22 cellular contexts compared by ENCODE assay signal in the genomic region with DNA sequence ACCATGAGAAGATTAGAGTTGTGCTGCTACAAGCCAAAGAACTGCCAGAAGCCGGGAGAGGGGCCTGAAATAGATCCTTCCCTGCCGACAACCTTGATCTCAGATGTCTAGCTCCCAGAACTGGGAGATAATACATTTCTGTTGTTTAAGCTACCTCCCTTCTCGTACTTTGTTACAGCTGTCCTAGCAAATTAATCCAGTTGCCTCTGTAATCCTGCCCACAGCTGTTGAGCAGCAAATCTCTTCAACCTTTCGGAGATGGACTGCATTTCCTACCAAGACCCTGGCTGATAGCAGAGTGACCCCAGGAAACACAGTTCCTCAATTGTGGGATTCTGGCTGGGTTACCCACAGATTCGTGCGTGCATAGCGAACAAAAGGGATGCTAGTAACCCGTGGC. TPM values are rescaled to one million over a fixed set of nuclear protein-coding genes. Genes with fewer than 3 reads are reported as not detected.
DNase-seq lines count a peak whose midpoint lies in the region; ATAC-seq, FAIRE-seq and TF ChIP-seq lines count a peak whose summit lies in the region.
"Had no signal": no experiment of that assay in that cellular context is flagged by ENCODE, and none has a peak within 500 bp of the region (broad histone marks: within the 10 kb centered on the region; RNA-seq: fewer than 3 reads in every experiment).

No MANE protein-coding gene starts in this region.

- H3K27ac ChIP-seq in K562 (ENCODE audit: extremely low read depth, low read depth, low read length): no peak overlapping the region
- H3K27ac ChIP-seq in parathyroid adenoma: no peak overlapping the region
- no peak overlapping the region for H3K27ac ChIP-seq in osteoblast (ENCODE audit: low read depth, low read length)
- H3K27ac ChIP-seq: BLaER1 treated with 17β-estradiol and CSF1 and Interleukin-3, amounts not matched to agents 10 nM and 100 nM; GM23248; SJSA1 had no signal

- H4K20me1 ChIP-seq in K562 (replicated peaks; ENCODE audit: control insufficient read depth, insufficient read depth, low read length) (no peaks in the 10 kb centered on the region), osteoblast (ENCODE audit: insufficient read depth, low read length) (no peaks in the 10 kb centered on the region)

- H3K4me1 ChIP-seq in K562 (replicated peaks in 1 of 2; ENCODE audit: control insufficient read depth in 2 of 2, insufficient read depth in 2 of 2, low read length in 2 of 2) (peaks cover 2 to 15% of the 10 kb centered on the region in 2 experiments; a peak in 4 of 5 replicates), parathyroid adenoma (peaks cover 13% of the 10 kb centered on the region), osteoblast (ENCODE audit: insufficient read depth, low read length) (peaks cover 10% of the 10 kb centered on the region)

- peaks cover 27 to 54% of the 10 kb centered on the region in 2 experiments for H3K27me3 ChIP-seq in K562 (ENCODE audit: control insufficient read depth in 2 of 2, insufficient read depth in 2 of 2, low read length in 2 of 2)
- H3K27me3 ChIP-seq in parathyroid adenoma (ENCODE audit: control insufficient read depth, insufficient read depth, low read length): no peaks in the 10 kb centered on the region
- H3K27me3 ChIP-seq in osteoblast (ENCODE audit: insufficient read depth, low read length): peaks cover 23% of the 10 kb centered on the region
- H3K27me3 ChIP-seq: SJSA1 had no signal

- H3K4me2 ChIP-seq in K562 (ENCODE audit: insufficient read depth, low read length): no peak overlapping the region
- H3K4me2 ChIP-seq in parathyroid adenoma (ENCODE audit: low read length): no peak overlapping the region
- H3K4me2 ChIP-seq in osteoblast (ENCODE audit: insufficient read depth, low read length): no peak overlapping the region

- H3K9ac ChIP-seq in K562 (ENCODE audit: insufficient read depth in 1 of 2, low read depth in 2 of 2, low read length in 2 of 2) (no peak overlapping the region), parathyroid adenoma (no peak overlapping the region)
- H3K9ac ChIP-seq: GM23248 had no signal

- in situ Hi-C loops in K562 (cut with MboI): no loop called here

- 18% methylated on average over 8 of the region's 8 CpGs for WGBS in K562 (ENCODE audit: insufficient coverage, low coverage, missing lambda C conversion rate)

- TF ChIP-seq EP300 in K562 (IDR thresholded peaks at IDR 0.05; ENCODE audit: low read length): no peak

- no TSS peak for BruUV-seq in K562 (replicated peaks; lab: Mats Ljungman, UMichigan)

- DNase-seq in D721Med (ENCODE audit: insufficient read length, low spot score) (no peak), NCI-H524 (lab: John Stamatoyannopoulos, UW) (peak; percentile 68 to 91), K562 (ENCODE audit: extremely low read depth in 1 of 4, low spot score in 3 of 4) (no peak), osteoblast (ENCODE audit: insufficient read length, low spot score, missing footprints) (no peak), GM20000 (ENCODE audit: low spot score) (no peak)
- DNase-seq: CD8-positive, alpha-beta T cell; GM23248; MM.1S; NCI-H1092 treated with DMSO at 0.1 percent for 48 hours; NCI-H146; NCI-H2081 treated with DMSO at 0.1 percent for 48 hours; NCI-H446 treated with DMSO at 0.1 percent for 48 hours; NCI-H748 treated with DMSO at 0.1 percent for 48 hours; OCI-M1; RPMI8226 had no signal

- ATAC-seq in K562 (no peak), GM21367 (IDR thresholded peaks at IDR 0.05; ENCODE audit: unreplicated experiment) (no peak), HG02852 (IDR thresholded peaks at IDR 0.05; ENCODE audit: unreplicated experiment) (no peak)
- ATAC-seq: CD8-positive, alpha-beta T cell; HCT116 had no signal

- TF ChIP-seq POLR2A in K562 (conservative IDR thresholded peaks at IDR 0.05): no peak

- CTCF ChIA-PET in K562 (lab: Yijun Ruan, JAX; ENCODE audit: low intra/inter-chr PET ratio): interaction anchor here (1.2 to 3.5 kb wide), 2 partner anchors 117 to 141 kb away, joined by 4 to 17 read pairs; no protein-coding TSS in a partner anchor

- H3K4me3 ChIP-seq in K562: no peak overlapping the region
- H3K4me3 ChIP-seq in parathyroid adenoma (ENCODE audit: low read depth, low read length): no peak overlapping the region
- H3K4me3 ChIP-seq in osteoblast (ENCODE audit: insufficient read depth, low read length): no peak overlapping the region
- H3K4me3 ChIP-seq: BLaER1 treated with 17β-estradiol and CSF1 and Interleukin-3, amounts not matched to agents 10 nM and 100 nM; GM23248; SJSA1 had no signal

- no peak for TF ChIP-seq RAD21 in K562 (CRISPR knock-in tag; conservative IDR thresholded peaks at IDR 0.05 in 1 of 2, IDR thresholded peaks at IDR 0.05 in 1 of 2)

- H2AFZ ChIP-seq in K562 (ENCODE audit: low read depth, low read length) (no peak overlapping the region), parathyroid adenoma (peak overlapping the region; percentile 2), osteoblast (ENCODE audit: low read length) (no peak overlapping the region)
- H2AFZ ChIP-seq: GM23248 had no signal

- no peaks in the 10 kb centered on the region for H3K36me3 ChIP-seq in K562 (ENCODE audit: control insufficient read depth, insufficient read depth, low read length)
- no peaks in the 10 kb centered on the region for H3K36me3 ChIP-seq in parathyroid adenoma (ENCODE audit: control insufficient read depth, insufficient read depth, low read length)
- H3K36me3 ChIP-seq in osteoblast (ENCODE audit: insufficient read depth, low read length): no peaks in the 10 kb centered on the region
- H3K36me3 ChIP-seq: BLaER1 treated with 17β-estradiol and CSF1 and Interleukin-3, amounts not matched to agents 10 nM and 100 nM; SJSA1 had no signal

- TF ChIP-seq CTCF in D721Med (IDR thresholded peaks at IDR 0.05; ENCODE audit: insufficient read depth, missing control alignments): no peak
- TF ChIP-seq CTCF in K562 (IDR thresholded peaks at IDR 0.05 in 2 of 3, conservative IDR thresholded peaks at IDR 0.05 in 1 of 3; ENCODE audit: insufficient read depth in 2 of 3, low read depth in 1 of 3, low read length in 3 of 3): no peak
- TF ChIP-seq CTCF in parathyroid adenoma (IDR thresholded peaks at IDR 0.05): no peak
- TF ChIP-seq CTCF in osteoblast (IDR thresholded peaks at IDR 0.05; ENCODE audit: extremely low read depth, low read depth, low read length): no peak
- no peak for TF ChIP-seq CTCF in GM20000 (IDR thresholded peaks at IDR 0.05; ENCODE audit: extremely low read depth, missing control alignments)

- POLR2A ChIA-PET in K562 (lab: Yijun Ruan, JAX): no interaction called here

- intact Hi-C loops in K562 (cut with micrococcal nuclease): loop anchor here (2.0 to 5.0 kb wide), 3 partner anchors 98 to 141 kb away; partner anchors contain the start of gene CNOT11

- no peaks in the 10 kb centered on the region for H3K79me2 ChIP-seq in K562 (ENCODE audit: control insufficient read depth, insufficient read depth, low read length)
- H3K79me2 ChIP-seq in parathyroid adenoma: peaks cover 10% of the 10 kb centered on the region
- no peaks in the 10 kb centered on the region for H3K79me2 ChIP-seq in osteoblast (ENCODE audit: insufficient read depth, low read length)

- peak; percentile 48 for FAIRE-seq in D721Med (lab: Jason Lieb, UNC)
- no peak for FAIRE-seq in K562 (lab: Jason Lieb, UNC)
- FAIRE-seq: HTR-8/SVneo had no signal

- H3K9me3 ChIP-seq in K562 (replicated peaks; ENCODE audit: control insufficient read depth, insufficient read depth, low read depth, low read length) (no peaks in the 10 kb centered on the region), parathyroid adenoma (ENCODE audit: control insufficient read depth, low read length) (no peaks in the 10 kb centered on the region), osteoblast (ENCODE audit: low read depth, low read length) (no peaks in the 10 kb centered on the region)
- H3K9me3 ChIP-seq: BLaER1 treated with 17β-estradiol and CSF1 and Interleukin-3, amounts not matched to agents 10 nM and 100 nM; SJSA1 had no signal

- H3K9me1 ChIP-seq in K562 (ENCODE audit: control insufficient read depth, insufficient read depth, low read length): no peaks in the 10 kb centered on the region

TF ChIP-seq in K562, 482 proteins besides CTCF, POLR2A, EP300 and RAD21:
- TF ChIP-seq ESRRB (CRISPR knock-in tag; IDR thresholded peaks at IDR 0.05; ENCODE audit: borderline replicate concordance) (no peak), SPI1 (IDR thresholded peaks at IDR 0.05; ENCODE audit: borderline replicate concordance, low read depth, low read length) (0 out of 2 replicates have a peak, but pooled peaks have one; percentile 9), SRSF1 (IDR thresholded peaks at IDR 0.05; ENCODE audit: low read depth, low read length) (no peak)
TF ChIP-seq in K562: peak in this region for 1.

RNA-seq across cellular contexts. Expression of gene TBC1D8, which starts 2.6 kb away (rescaled TPM):
- total RNA-seq in K562 (2011; cell fraction: chromatin; rRNA removed; ENCODE audit: low replicate concordance): 7.0 and 9.7 TPM in 2 replicates
- total RNA-seq in K562 (2011; cell fraction: nucleolus; rRNA removed): 3.2 and 5.1 TPM in 2 replicates
- total RNA-seq in K562 (2011; cell fraction: nucleoplasm; rRNA removed): 4.7 and 5.7 TPM in 2 replicates
- total RNA-seq in K562 (2014; rRNA removed) (0.91 and 1.7 TPM in 2 replicates), K562 (2014; rRNA removed; fragmentation: Illumina TruSeq; extraction: Trizol) (0.80 and 1.3 TPM in 2 replicates), K562 (2015; rRNA removed; fragmentation: Illumina TruSeq; extraction: Trizol) (0.36 and 0.64 TPM in 2 replicates), K562 (2021) (1.3 and 1.4 TPM in 2 replicates), osteoblast (13.4 and 13.8 TPM in 2 replicates)
- polyA plus RNA-seq in K562 (2011; rRNA removed) (0.82 and 1.4 TPM in 2 replicates), K562 (2014; fragmentation: Illumina TruSeq; extraction: Trizol) (0.82 and 0.94 TPM in 2 replicates), K562 (2014; fragmentation: Nextera tagmentation; extraction: Ambion mirVana) (under 1 TPM; 0.41 to 0.70 TPM), K562 (2014; rRNA removed) (1.2 and 1.3 TPM in 2 replicates)
- polyA plus RNA-seq in K562 (2011; cell fraction: cytosol; rRNA removed): 0.60 and 0.72 TPM in 2 replicates
- 4.6 and 5.6 TPM in 2 replicates for polyA plus RNA-seq in K562 (2011; cell fraction: nucleus; rRNA removed)
- polyA plus RNA-seq in K562 (2012): 1.0 and 11.3 TPM in 2 replicates
- 1.6 and 2.9 TPM in 2 replicates for polyA minus RNA-seq in K562 (2011; rRNA and poly(A)+ RNA removed)
- polyA minus RNA-seq in K562 (2011; cell fraction: cytosol; rRNA and poly(A)+ RNA removed): 1.6 TPM in 1 of 2 replicates, not detected in the other
- 2.7 and 4.6 TPM in 2 replicates for polyA minus RNA-seq in K562 (2011; cell fraction: nucleus; rRNA and poly(A)+ RNA removed)

Comparison
In these comparisons a context has a peak if more than half of its experiments do, and no peak if none do; other contexts are left out.
1. DNase-seq: peak in NCI-H524 (2 of 2); none in D721Med (single experiment), K562 (0 of 4), osteoblast (single experiment) and GM20000 (single experiment).